Comparison of ENCODE assay signal across 14 cellular contexts in the genomic region with DNA sequence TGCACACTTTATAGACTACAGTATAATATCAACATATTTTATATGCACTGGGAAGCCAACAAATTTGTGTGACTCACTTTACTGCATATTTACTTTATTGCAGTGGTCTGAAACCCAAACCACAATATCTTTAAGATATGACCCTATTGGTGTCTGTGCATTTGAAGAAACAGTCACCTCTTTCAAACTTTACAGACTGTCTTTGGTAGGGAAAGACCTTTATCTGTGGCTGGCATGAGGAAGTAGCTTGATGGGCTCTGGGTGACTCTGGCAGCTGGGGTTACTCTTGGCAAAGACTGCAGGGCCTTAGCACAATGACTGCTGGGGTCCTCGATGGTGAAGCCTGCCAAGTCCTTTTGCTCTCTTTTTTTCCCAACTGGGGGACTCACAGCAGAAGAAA.
DNase-seq lines count a peak whose midpoint lies in the region; ATAC-seq, FAIRE-seq and TF ChIP-seq lines count a peak whose summit lies in the region.
"Had no signal": no experiment of that assay in that cellular context is flagged by ENCODE, and none has a peak within 500 bp of the region (broad histone marks: within the 10 kb centered on the region; RNA-seq: fewer than 3 reads in every experiment).

No MANE protein-coding gene starts in this region.

- TF ChIP-seq CTCF in cardiac fibroblast (IDR thresholded peaks at IDR 0.05; ENCODE audit: low read depth, low read length), result no peak

- FAIRE-seq in HTR-8/SVneo (lab: Jason Lieb, UNC), result no peak
- FAIRE-seq: G401.6 had no signal

- no peak overlapping the region for H3K4me3 Mint-ChIP-seq in stimulated activated effector memory CD8-positive, alpha-beta T cell treated with anti-CD3 and anti-CD28 coated beads, Interleukin-12 subunit alpha, Interleukin-12 subunit beta, amount 100 ng/mL, for 72 hours
- H3K4me3 Mint-ChIP-seq: activated CD4-positive, alpha-beta T cell treated with anti-CD3 and anti-CD28 coated beads, Interleukin-2, amount 10 ng/mL, durations not matched to agents 24 days and 14 days; CD14-positive monocyte; T-helper 1 cell treated with Interleukin-12 subunit alpha and Interleukin-12 subunit beta and Interleukin-4 antibody, amounts not matched to agents 30 μg/mL and 1 μg/mL, for 36 hours had no signal

- peak; percentile 54 for ATAC-seq in stimulated activated effector memory CD8-positive, alpha-beta T cell treated with anti-CD3 and anti-CD28 coated beads, Interleukin-12 subunit alpha, Interleukin-12 subunit beta, amount 100 ng/mL, for 72 hours

- DNase-seq in HTR-8/SVneo (ENCODE audit: insufficient read length, low spot score) (peak; percentile 13), OCI-M1 (lab: John Stamatoyannopoulos, UW) (peak; percentile 43), cardiac fibroblast (ENCODE audit: low read depth in 2 of 2) (peak; percentile 2 to 29), NCI-H510A (lab: John Stamatoyannopoulos, UW) (no peak), SHP77 (lab: John Stamatoyannopoulos, UW) (no peak)
- no peak for DNase-seq in stimulated activated effector memory CD8-positive, alpha-beta T cell treated with anti-CD3 and anti-CD28 coated beads, Interleukin-12 subunit alpha, Interleukin-12 subunit beta, amount 100 ng/mL, for 72 hours (ENCODE audit: low spot score in 2 of 2)
- DNase-seq in activated T-cell treated with anti-CD3 and anti-CD28 coated beads, Interleukin-2, amount 50 U/mL, for 48 hours, result no peak
- DNase-seq: activated CD4-positive, alpha-beta T cell treated with anti-CD3 and anti-CD28 coated beads, Interleukin-2, amount 10 ng/mL, durations not matched to agents 24 days and 14 days; NCI-H2029 treated with DMSO at 0.1 percent for 48 hours; stimulated activated CD4-positive, alpha-beta T cell treated with anti-CD3 and anti-CD28 coated beads, Interleukin-4, amount 100 ng/mL, for 1 hour had no signal

- peaks cover 6% of the 10 kb centered on the region for H3K4me1 Mint-ChIP-seq in stimulated activated effector memory CD8-positive, alpha-beta T cell treated with anti-CD3 and anti-CD28 coated beads, Interleukin-12 subunit alpha, Interleukin-12 subunit beta, amount 100 ng/mL, for 72 hours
- H3K4me1 Mint-ChIP-seq: activated CD4-positive, alpha-beta T cell treated with anti-CD3 and anti-CD28 coated beads, Interleukin-2, amount 10 ng/mL, durations not matched to agents 24 days and 14 days had no signal

- no peak overlapping the region for H3K4me3 ChIP-seq in cardiac fibroblast (replicated peaks in 1 of 2; ENCODE audit: low read depth in 2 of 2, low read length in 2 of 2)
- H3K4me3 ChIP-seq: right atrium auricular region had no signal

- H3K27ac Mint-ChIP-seq in stimulated activated effector memory CD8-positive, alpha-beta T cell treated with anti-CD3 and anti-CD28 coated beads, Interleukin-12 subunit alpha, Interleukin-12 subunit beta, amount 100 ng/mL, for 72 hours, result no peak overlapping the region
- H3K27ac Mint-ChIP-seq: activated CD4-positive, alpha-beta T cell treated with anti-CD3 and anti-CD28 coated beads, Interleukin-2, amount 10 ng/mL, durations not matched to agents 24 days and 14 days; CD14-positive monocyte; T-helper 1 cell treated with Interleukin-12 subunit alpha and Interleukin-12 subunit beta and Interleukin-4 antibody, amounts not matched to agents 30 μg/mL and 1 μg/mL, for 36 hours had no signal

- peaks cover 14% of the 10 kb centered on the region for H3K9me3 Mint-ChIP-seq in stimulated activated effector memory CD8-positive, alpha-beta T cell treated with anti-CD3 and anti-CD28 coated beads, Interleukin-12 subunit alpha, Interleukin-12 subunit beta, amount 100 ng/mL, for 72 hours

- H3K36me3 Mint-ChIP-seq in stimulated activated effector memory CD8-positive, alpha-beta T cell treated with anti-CD3 and anti-CD28 coated beads, Interleukin-12 subunit alpha, Interleukin-12 subunit beta, amount 100 ng/mL, for 72 hours, result no peaks in the 10 kb centered on the region

Comparison
In these comparisons a context has a peak if more than half of its experiments do, and no peak if none do; other contexts are left out.
1. DNase-seq: peak in HTR-8/SVneo (single experiment), OCI-M1 (single experiment) and cardiac fibroblast (2 of 2); none in stimulated activated effector memory CD8-positive, alpha-beta T cell treated with anti-CD3 and anti-CD28 coated beads, Interleukin-12 subunit alpha, Interleukin-12 subunit beta, amount 100 ng/mL, for 72 hours (0 of 2), NCI-H510A (single experiment), SHP77 (0 of 2) and activated T-cell treated with anti-CD3 and anti-CD28 coated beads, Interleukin-2, amount 50 U/mL, for 48 hours (0 of 2).